Comparison of ENCODE assay signal across 15 cellular contexts in the genomic region with DNA sequence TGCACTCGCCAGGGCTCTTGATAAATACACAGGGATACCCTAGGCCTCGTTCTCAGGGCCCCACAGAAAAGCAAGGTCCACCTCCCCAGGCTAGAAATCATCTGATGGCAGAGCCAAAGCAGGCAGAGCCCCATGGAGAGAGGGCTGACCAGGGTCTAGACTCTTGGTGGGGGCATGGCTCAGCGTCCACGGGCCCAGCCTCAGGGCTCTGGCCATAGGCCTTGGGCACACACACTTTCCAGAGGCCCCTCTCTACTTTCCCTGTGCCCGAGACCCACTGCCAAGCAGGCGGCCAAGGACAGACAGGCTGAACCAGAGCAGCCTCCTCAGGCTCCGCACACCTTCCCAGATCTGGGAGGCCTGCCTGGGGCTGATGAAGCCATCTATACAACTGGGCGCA.
A peak's percentile ranks its signal among the peaks of the same experiment; 100 is the strongest.
DNase-seq lines count a peak whose midpoint lies in the region; ATAC-seq and TF ChIP-seq lines count a peak whose summit lies in the region.
"Had no signal": no experiment of that assay in that cellular context is flagged by ENCODE, and none has a peak within 500 bp of the region (broad histone marks: within the 10 kb centered on the region; RNA-seq: fewer than 3 reads in every experiment).

No MANE protein-coding gene starts in this region.

- H3K9me3 Mint-ChIP-seq in activated T-cell treated with anti-CD3 and anti-CD28 coated beads, Interleukin-2, amount 50 U/mL, for 4 hours = no peaks in the 10 kb centered on the region
- no peaks in the 10 kb centered on the region for H3K9me3 Mint-ChIP-seq in endodermal cell
- H3K9me3 Mint-ChIP-seq in stimulated activated naive B cell treated with anti-CD40 and anti-IgM and Interleukin-4, amounts not matched to agents 10 μg/mL and 1 μg/mL and 100 μg/mL, for 72 hours = no peaks in the 10 kb centered on the region
- H3K9me3 Mint-ChIP-seq: brain had no signal

- H3K27me3 Mint-ChIP-seq in activated T-cell treated with anti-CD3 and anti-CD28 coated beads, Interleukin-2, amount 50 U/mL, for 4 hours (ENCODE audit: low read depth) = no peaks in the 10 kb centered on the region
- no peaks in the 10 kb centered on the region for H3K27me3 Mint-ChIP-seq in endodermal cell (ENCODE audit: insufficient read depth)
- no peaks in the 10 kb centered on the region for H3K27me3 Mint-ChIP-seq in stimulated activated naive B cell treated with anti-CD40 and anti-IgM and Interleukin-4, amounts not matched to agents 10 μg/mL and 1 μg/mL and 100 μg/mL, for 72 hours
- H3K27me3 Mint-ChIP-seq: brain had no signal

- H3K27me3 ChIP-seq in Loucy (ENCODE audit: insufficient read depth, low read length, poor library complexity, severe bottlenecking) = no peaks in the 10 kb centered on the region
- H3K27me3 ChIP-seq in endodermal cell (ENCODE audit: control insufficient read depth, insufficient read depth, low read length, poor library complexity, severe bottlenecking) = no peaks in the 10 kb centered on the region
- H3K27me3 ChIP-seq: left lung had no signal

- H3F3A ChIP-seq in Loucy (ENCODE audit: low read depth) = no peaks in the 10 kb centered on the region

- peaks cover 90% of the 10 kb centered on the region for H3K4me1 Mint-ChIP-seq in activated T-cell treated with anti-CD3 and anti-CD28 coated beads, Interleukin-2, amount 50 U/mL, for 4 hours (ENCODE audit: low read depth)
- H3K4me1 Mint-ChIP-seq in endodermal cell = peaks cover 4% of the 10 kb centered on the region
- H3K4me1 Mint-ChIP-seq in stimulated activated naive B cell treated with anti-CD40 and anti-IgM and Interleukin-4, amounts not matched to agents 10 μg/mL and 1 μg/mL and 100 μg/mL, for 72 hours = peaks cover 65 to 93% of the 10 kb centered on the region in 2 donors

- H3K9me3 ChIP-seq in Loucy (ENCODE audit: insufficient read depth, low read depth, low read length) = no peaks in the 10 kb centered on the region
- H3K9me3 ChIP-seq in endodermal cell (ENCODE audit: control insufficient read depth, low read length) = no peaks in the 10 kb centered on the region
- H3K9me3 ChIP-seq: left lung had no signal

- no peak for DNase-seq in activated T-cell treated with anti-CD3 and anti-CD28 coated beads, Interleukin-2, amount 50 U/mL, for 4 hours
- no peak for DNase-seq in activated T-cell treated with anti-CD3 and anti-CD28 coated beads, Interleukin-2, amount 50 U/mL, for 48 hours
- DNase-seq in endodermal cell (no peak), NCI-H2107 (lab: John Stamatoyannopoulos, UW) (no peak), A172 (ENCODE audit: low spot score) (no peak)
- DNase-seq in stimulated activated naive B cell treated with anti-CD40 and anti-IgM and Interleukin-4, amounts not matched to agents 10 μg/mL and 1 μg/mL and 100 μg/mL, for 72 hours = no peak
- DNase-seq: activated CD4-positive, alpha-beta T cell treated with anti-CD3 and anti-CD28 coated beads, Interleukin-2, amount 50 U/mL, for 48 hours; effector CD4-positive, alpha-beta T cell; HCEC 1CT; trophoblast cell had no signal

- H3K9ac ChIP-seq in Loucy (ENCODE audit: low read depth, low read length, poor library complexity, severe bottlenecking) (no peak overlapping the region), endodermal cell (ENCODE audit: extremely low read depth, low read length, poor library complexity, severe bottlenecking) (no peak overlapping the region)

- peaks cover 23% of the 10 kb centered on the region for H3K36me3 Mint-ChIP-seq in activated T-cell treated with anti-CD3 and anti-CD28 coated beads, Interleukin-2, amount 50 U/mL, for 4 hours (ENCODE audit: insufficient read depth)
- peaks cover 11% of the 10 kb centered on the region for H3K36me3 Mint-ChIP-seq in endodermal cell (ENCODE audit: low read depth)
- H3K36me3 Mint-ChIP-seq in stimulated activated naive B cell treated with anti-CD40 and anti-IgM and Interleukin-4, amounts not matched to agents 10 μg/mL and 1 μg/mL and 100 μg/mL, for 72 hours = peaks cover 26 to 40% of the 10 kb centered on the region in 2 donors

- no peaks in the 10 kb centered on the region for H3K9me2 ChIP-seq in Loucy (replicated peaks; ENCODE audit: low read depth, low read length)

- no peak overlapping the region for H3K4me3 ChIP-seq in Loucy (ENCODE audit: low read length, poor library complexity, severe bottlenecking)
- no peak overlapping the region for H3K4me3 ChIP-seq in endodermal cell (ENCODE audit: low read length)
- H3K4me3 ChIP-seq: left lung had no signal

- H3K4me3 Mint-ChIP-seq in activated T-cell treated with anti-CD3 and anti-CD28 coated beads, Interleukin-2, amount 50 U/mL, for 4 hours = peak overlapping the region; percentile 64
- H3K4me3 Mint-ChIP-seq in endodermal cell = no peak overlapping the region
- H3K4me3 Mint-ChIP-seq in stimulated activated naive B cell treated with anti-CD40 and anti-IgM and Interleukin-4, amounts not matched to agents 10 μg/mL and 1 μg/mL and 100 μg/mL, for 72 hours = no peak overlapping the region

- H3K4me1 ChIP-seq in Loucy (ENCODE audit: insufficient read depth, low read length, poor library complexity, severe bottlenecking) = peaks cover 16% of the 10 kb centered on the region
- no peaks in the 10 kb centered on the region for H3K4me1 ChIP-seq in endodermal cell (ENCODE audit: control insufficient read depth, insufficient read depth, low read length)

- H4K20me1 ChIP-seq in Loucy (ENCODE audit: insufficient read depth, low read length, poor library complexity, severe bottlenecking) = peaks cover 4% of the 10 kb centered on the region

- no peak overlapping the region for H3K27ac ChIP-seq in endodermal cell (ENCODE audit: low read depth, low read length)

- TF ChIP-seq CTCF in Loucy (conservative IDR thresholded peaks at IDR 0.05; ENCODE audit: low read length) = no peak
- no peak for TF ChIP-seq CTCF in endodermal cell (conservative IDR thresholded peaks at IDR 0.05)

- peak overlapping the region; percentile 28 for H3K4me2 ChIP-seq in Loucy (ENCODE audit: low read depth, low read length, poor library complexity, severe bottlenecking)

- peaks cover 46% of the 10 kb centered on the region; the same call in 1 of the 2 replicates for H3K36me3 ChIP-seq in Loucy (ENCODE audit: insufficient read depth, low read length)
- H3K36me3 ChIP-seq in endodermal cell (ENCODE audit: control insufficient read depth, insufficient read depth, low read length) = peaks cover 17% of the 10 kb centered on the region

- no peak for ATAC-seq in activated T-cell treated with anti-CD3 and anti-CD28 coated beads, Interleukin-2, amount 50 U/mL, for 4 hours
- ATAC-seq in stimulated activated naive B cell treated with anti-CD40 and anti-IgM and Interleukin-4, amounts not matched to agents 10 μg/mL and 1 μg/mL and 100 μg/mL, for 72 hours (replicated peaks) = no peak
- no peak for ATAC-seq in GM18870 (IDR thresholded peaks at IDR 0.05; ENCODE audit: unreplicated experiment)
- ATAC-seq: left lung, Panc1 had no signal

- H3K27ac Mint-ChIP-seq in endodermal cell = peak overlapping the region; percentile 7
- peak overlapping the region; percentile 92 for H3K27ac Mint-ChIP-seq in stimulated activated naive B cell treated with anti-CD40 and anti-IgM and Interleukin-4, amounts not matched to agents 10 μg/mL and 1 μg/mL and 100 μg/mL, for 72 hours

- no peak overlapping the region for H2AFZ ChIP-seq in Loucy (ENCODE audit: low read length)

- WGBS in endodermal cell (ENCODE audit: insufficient coverage in 1 of 2, insufficient read length in 1 of 2), 2 experiments = 85 to 90% methylated on average over 4 to 8 of the region's 8 CpGs

- H3K79me2 ChIP-seq in Loucy (ENCODE audit: insufficient read depth, low read length) = peaks cover 57% of the 10 kb centered on the region; the same call in 1 of the 2 replicates
